ENCODE assay signal across 11 cellular contexts in genomic region chrX:153459976-153460375, GRCh38. TPM values are rescaled to one million over a fixed set of nuclear protein-coding genes. Genes with fewer than 3 reads are reported as not detected.
A peak's percentile ranks its signal among the peaks of the same experiment; 100 is the strongest.
DNase-seq lines count a peak whose midpoint lies in the region; ATAC-seq and TF ChIP-seq lines count a peak whose summit lies in the region.
"Had no signal": no experiment of that assay in that cellular context is flagged by ENCODE, and none has a peak within 500 bp of the region (broad histone marks: within the 10 kb centered on the region; RNA-seq: fewer than 3 reads in every experiment).

No MANE protein-coding gene starts in this region.

- H3K9me2 ChIP-seq in GM23338 (ENCODE audit: insufficient read depth): no peaks in the 10 kb centered on the region

- DNase-seq in GM23338 (ENCODE audit: low spot score): no peak
- DNase-seq in astrocyte of the cerebellum (ENCODE audit: low read depth): peak; percentile 64
- peak; percentile 30 for DNase-seq in glomerular visceral epithelial cell (ENCODE audit: extremely low spot score)
- DNase-seq in retinal pigment epithelial cell (ENCODE audit: low read depth): peak; percentile 25
- DNase-seq in nephron progenitor cell: no peak
- DNase-seq in COLO829 (ENCODE audit: low spot score): no peak
- no peak for DNase-seq in HK-2 (ENCODE audit: unreplicated experiment)
- DNase-seq: NCI-H146, NCI-H510A treated with DMSO at 0.1 percent for 48 hours had no signal

- H3K4me1 Mint-ChIP-seq in GM23338: no peaks in the 10 kb centered on the region
- H3K4me1 Mint-ChIP-seq in nephron progenitor cell: no peaks in the 10 kb centered on the region

- no peaks in the 10 kb centered on the region for H3K79me2 ChIP-seq in GM23338 (replicated peaks; ENCODE audit: insufficient read depth)

- H2AFZ ChIP-seq in GM23338: no peak overlapping the region

- H3K4me3 Mint-ChIP-seq in GM23338: no peak overlapping the region
- H3K4me3 Mint-ChIP-seq in nephron progenitor cell: no peak overlapping the region
- H3K4me3 Mint-ChIP-seq: activated naive CD8-positive, alpha-beta T cell had no signal

- H3K27ac Mint-ChIP-seq in GM23338 (peak overlapping the region; percentile 77; the same call in 1 of the 2 replicates), nephron progenitor cell (no peak overlapping the region)
- H3K27ac Mint-ChIP-seq: activated naive CD8-positive, alpha-beta T cell had no signal

- no peaks in the 10 kb centered on the region; the same call in 1 of the 2 replicates for H4K20me1 ChIP-seq in GM23338 (replicated peaks; ENCODE audit: insufficient read depth)

- H3K9me3 Mint-ChIP-seq in GM23338: no peaks in the 10 kb centered on the region
- H3K9me3 Mint-ChIP-seq in nephron progenitor cell: peaks cover 53% of the 10 kb centered on the region

- no peak overlapping the region for H3K4me2 ChIP-seq in GM23338

- H3K4me3 ChIP-seq in GM23338 (no peak overlapping the region), astrocyte of the cerebellum (ENCODE audit: low read depth, low read length) (no peak overlapping the region), retinal pigment epithelial cell (ENCODE audit: low read length) (no peak overlapping the region)
- H3K4me3 ChIP-seq: coronary artery had no signal

- H3K27ac ChIP-seq in GM23338 (ENCODE audit: low read depth): no peak overlapping the region
- H3K27ac ChIP-seq: coronary artery had no signal

- TF ChIP-seq CTCF in GM23338 (conservative IDR thresholded peaks at IDR 0.05; ENCODE audit: low read depth in 2 of 2) (no peak), astrocyte of the cerebellum (IDR thresholded peaks at IDR 0.05; ENCODE audit: low read depth, low read length, missing control alignments) (peak; percentile 16), retinal pigment epithelial cell (conservative IDR thresholded peaks at IDR 0.05; ENCODE audit: low read depth, low read length) (peak; percentile 9), nephron progenitor cell (IDR thresholded peaks at IDR 0.05) (no peak)

- no peaks in the 10 kb centered on the region for H3K4me1 ChIP-seq in GM23338 (ENCODE audit: insufficient read depth)

- H3K36me3 Mint-ChIP-seq in GM23338 (ENCODE audit: low read depth) (peaks cover 17% of the 10 kb centered on the region; the same call in 2 of the 3 replicates), nephron progenitor cell (ENCODE audit: low read depth) (peaks cover 17% of the 10 kb centered on the region)
- H3K36me3 Mint-ChIP-seq: activated naive CD8-positive, alpha-beta T cell had no signal

- no peaks in the 10 kb centered on the region for H3F3A ChIP-seq in GM23338 (replicated peaks; ENCODE audit: low read depth)

- no peaks in the 10 kb centered on the region for H3K36me3 ChIP-seq in GM23338 (ENCODE audit: insufficient read depth)

- no peaks in the 10 kb centered on the region for H3K27me3 ChIP-seq in GM23338 (ENCODE audit: insufficient read depth)

- H3K27me3 Mint-ChIP-seq in GM23338 (ENCODE audit: insufficient read depth, low read depth, poor library complexity) (peaks cover 15% of the 10 kb centered on the region), nephron progenitor cell (ENCODE audit: low read depth, poor library complexity) (no peaks in the 10 kb centered on the region)
- H3K27me3 Mint-ChIP-seq: activated naive CD8-positive, alpha-beta T cell had no signal

- no peak for ATAC-seq in GM23338

- in situ Hi-C loops in astrocyte of the cerebellum (cut with HindIII; ENCODE audit: low sequenced_read_pairs): no loop called here

TF ChIP-seq in GM23338, 12 proteins besides CTCF, POLR2A, EP300 and RAD21 (continues in another document):
- TF ChIP-seq JUNB (IDR thresholded peaks at IDR 0.05; ENCODE audit: unreplicated experiment): no peak
- no peak for TF ChIP-seq POLR2AphosphoS5 (IDR thresholded peaks at IDR 0.05; ENCODE audit: low read depth)
- TF ChIP-seq EZH2 (IDR thresholded peaks at IDR 0.05; ENCODE audit: low read depth, unreplicated experiment): no peak
- TF ChIP-seq ZNF114 (CRISPR knock-in tag; IDR thresholded peaks at IDR 0.05): no peak
- no peak for TF ChIP-seq ZNF331 (CRISPR knock-in tag; IDR thresholded peaks at IDR 0.05; ENCODE audit: low read depth)
- no peak for TF ChIP-seq EZH2phosphoT487 (IDR thresholded peaks at IDR 0.05; ENCODE audit: unreplicated experiment)
- no peak for TF ChIP-seq STAT1 (IDR thresholded peaks at IDR 0.05; ENCODE audit: unreplicated experiment)
- TF ChIP-seq, protein P1, sequence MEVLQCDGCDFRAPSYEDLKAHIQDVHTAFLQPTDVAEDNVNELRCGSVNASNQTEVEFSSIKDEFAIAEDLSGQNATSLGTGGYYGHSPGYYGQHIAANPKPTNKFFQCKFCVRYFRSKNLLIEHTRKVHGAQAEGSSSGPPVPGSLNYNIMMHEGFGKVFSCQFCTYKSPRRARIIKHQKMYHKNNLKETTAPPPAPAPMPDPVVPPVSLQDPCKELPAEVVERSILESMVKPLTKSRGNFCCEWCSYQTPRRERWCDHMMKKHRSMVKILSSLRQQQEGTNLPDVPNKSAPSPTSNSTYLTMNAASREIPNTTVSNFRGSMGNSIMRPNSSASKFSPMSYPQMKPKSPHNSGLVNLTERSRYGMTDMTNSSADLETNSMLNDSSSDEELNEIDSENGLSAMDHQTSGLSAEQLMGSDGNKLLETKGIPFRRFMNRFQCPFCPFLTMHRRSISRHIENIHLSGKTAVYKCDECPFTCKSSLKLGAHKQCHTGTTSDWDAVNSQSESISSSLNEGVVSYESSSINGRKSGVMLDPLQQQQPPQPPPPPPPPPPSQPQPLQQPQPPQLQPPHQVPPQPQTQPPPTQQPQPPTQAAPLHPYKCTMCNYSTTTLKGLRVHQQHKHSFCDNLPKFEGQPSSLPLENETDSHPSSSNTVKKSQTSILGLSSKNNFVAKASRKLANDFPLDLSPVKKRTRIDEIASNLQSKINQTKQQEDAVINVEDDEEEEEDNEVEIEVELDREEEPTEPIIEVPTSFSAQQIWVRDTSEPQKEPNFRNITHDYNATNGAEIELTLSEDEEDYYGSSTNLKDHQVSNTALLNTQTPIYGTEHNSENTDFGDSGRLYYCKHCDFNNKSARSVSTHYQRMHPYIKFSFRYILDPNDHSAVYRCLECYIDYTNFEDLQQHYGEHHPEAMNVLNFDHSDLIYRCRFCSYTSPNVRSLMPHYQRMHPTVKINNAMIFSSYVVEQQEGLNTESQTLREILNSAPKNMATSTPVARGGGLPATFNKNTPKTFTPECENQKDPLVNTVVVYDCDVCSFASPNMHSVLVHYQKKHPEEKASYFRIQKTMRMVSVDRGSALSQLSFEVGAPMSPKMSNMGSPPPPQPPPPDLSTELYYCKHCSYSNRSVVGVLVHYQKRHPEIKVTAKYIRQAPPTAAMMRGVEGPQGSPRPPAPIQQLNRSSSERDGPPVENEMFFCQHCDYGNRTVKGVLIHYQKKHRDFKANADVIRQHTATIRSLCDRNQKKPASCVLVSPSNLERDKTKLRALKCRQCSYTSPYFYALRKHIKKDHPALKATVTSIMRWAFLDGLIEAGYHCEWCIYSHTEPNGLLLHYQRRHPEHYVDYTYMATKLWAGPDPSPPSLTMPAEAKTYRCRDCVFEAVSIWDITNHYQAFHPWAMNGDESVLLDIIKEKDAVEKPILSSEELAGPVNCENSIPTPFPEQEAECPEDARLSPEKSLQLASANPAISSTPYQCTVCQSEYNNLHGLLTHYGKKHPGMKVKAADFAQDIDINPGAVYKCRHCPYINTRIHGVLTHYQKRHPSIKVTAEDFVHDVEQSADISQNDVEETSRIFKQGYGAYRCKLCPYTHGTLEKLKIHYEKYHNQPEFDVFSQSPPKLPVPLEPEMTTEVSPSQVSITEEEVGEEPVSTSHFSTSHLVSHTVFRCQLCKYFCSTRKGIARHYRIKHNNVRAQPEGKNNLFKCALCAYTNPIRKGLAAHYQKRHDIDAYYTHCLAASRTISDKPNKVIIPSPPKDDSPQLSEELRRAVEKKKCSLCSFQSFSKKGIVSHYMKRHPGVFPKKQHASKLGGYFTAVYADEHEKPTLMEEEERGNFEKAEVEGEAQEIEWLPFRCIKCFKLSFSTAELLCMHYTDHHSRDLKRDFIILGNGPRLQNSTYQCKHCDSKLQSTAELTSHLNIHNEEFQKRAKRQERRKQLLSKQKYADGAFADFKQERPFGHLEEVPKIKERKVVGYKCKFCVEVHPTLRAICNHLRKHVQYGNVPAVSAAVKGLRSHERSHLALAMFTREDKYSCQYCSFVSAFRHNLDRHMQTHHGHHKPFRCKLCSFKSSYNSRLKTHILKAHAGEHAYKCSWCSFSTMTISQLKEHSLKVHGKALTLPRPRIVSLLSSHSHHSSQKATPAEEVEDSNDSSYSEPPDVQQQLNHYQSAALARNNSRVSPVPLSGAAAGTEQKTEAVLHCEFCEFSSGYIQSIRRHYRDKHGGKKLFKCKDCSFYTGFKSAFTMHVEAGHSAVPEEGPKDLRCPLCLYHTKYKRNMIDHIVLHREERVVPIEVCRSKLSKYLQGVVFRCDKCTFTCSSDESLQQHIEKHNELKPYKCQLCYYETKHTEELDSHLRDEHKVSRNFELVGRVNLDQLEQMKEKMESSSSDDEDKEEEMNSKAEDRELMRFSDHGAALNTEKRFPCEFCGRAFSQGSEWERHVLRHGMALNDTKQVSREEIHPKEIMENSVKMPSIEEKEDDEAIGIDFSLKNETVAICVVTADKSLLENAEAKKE (CRISPR knock-in tag; IDR thresholded peaks at IDR 0.05): no peak
- TF ChIP-seq CREB1 (CRISPR knock-in tag; IDR thresholded peaks at IDR 0.05; ENCODE audit: low read depth): no peak
- no peak for TF ChIP-seq NANOG (IDR thresholded peaks at IDR 0.05; ENCODE audit: borderline replicate concordance)

RNA-seq across cellular contexts. Expression of gene HAUS7, which starts 10.4 kb away (rescaled TPM):
- total RNA-seq in GM23338 (2014; rRNA removed; shearing (Covaris generic)): 48.8 and 59.8 TPM in 2 replicates
- polyA plus RNA-seq in GM23338 (2016; fragmentation: Nextera tagmentation; extraction: Ambion mirVana): 77.9 and 78.8 TPM in 2 replicates

RNA-seq across cellular contexts. Expression of gene TREX2, which starts 14.1 kb away (rescaled TPM):
- 1.7 and 4.6 TPM in 2 replicates for total RNA-seq in GM23338 (2014; rRNA removed; shearing (Covaris generic))
- 0.28 and 0.81 TPM in 2 replicates for polyA plus RNA-seq in GM23338 (2016; fragmentation: Nextera tagmentation; extraction: Ambion mirVana)

RNA-seq across cellular contexts. Expression of gene BGN, which starts 34.8 kb away (rescaled TPM):
- 0.23 and 0.87 TPM in 2 replicates for total RNA-seq in GM23338 (2014; rRNA removed; shearing (Covaris generic))
- 0.71 and 1.8 TPM in 2 replicates for polyA plus RNA-seq in GM23338 (2016; fragmentation: Nextera tagmentation; extraction: Ambion mirVana)

RNA-seq across cellular contexts. Expression of gene ZFP92, which starts 48.7 kb away (rescaled TPM):
- total RNA-seq in GM23338 (2014; rRNA removed; shearing (Covaris generic)): 0.27 and 0.52 TPM in 2 replicates
- 0.05 TPM in 2 replicates for polyA plus RNA-seq in GM23338 (2016; fragmentation: Nextera tagmentation; extraction: Ambion mirVana)

RNA-seq across cellular contexts. Expression of gene ATP2B3, which starts 57.5 kb away (rescaled TPM):
- total RNA-seq in GM23338 (2014; rRNA removed; shearing (Covaris generic)): 0.17 and 0.54 TPM in 2 replicates
- polyA plus RNA-seq in GM23338 (2016; fragmentation: Nextera tagmentation; extraction: Ambion mirVana): 0.09 TPM in 1 of 2 replicates, not detected in the other

Comparison
In these comparisons a context has a peak if more than half of its experiments do, and no peak if none do; other contexts are left out.
1. DNase-seq: peak in astrocyte of the cerebellum (single experiment), glomerular visceral epithelial cell (single experiment) and retinal pigment epithelial cell (single experiment); none in GM23338 (single experiment), nephron progenitor cell (single experiment), COLO829 (single experiment) and HK-2 (single experiment).
2. CTCF ChIP-seq: peak in astrocyte of the cerebellum (single experiment) and retinal pigment epithelial cell (single experiment); none in GM23338 (0 of 2) and nephron progenitor cell (single experiment).